Comparison of ENCODE assay signal across 21 cellular contexts in the genomic region with DNA sequence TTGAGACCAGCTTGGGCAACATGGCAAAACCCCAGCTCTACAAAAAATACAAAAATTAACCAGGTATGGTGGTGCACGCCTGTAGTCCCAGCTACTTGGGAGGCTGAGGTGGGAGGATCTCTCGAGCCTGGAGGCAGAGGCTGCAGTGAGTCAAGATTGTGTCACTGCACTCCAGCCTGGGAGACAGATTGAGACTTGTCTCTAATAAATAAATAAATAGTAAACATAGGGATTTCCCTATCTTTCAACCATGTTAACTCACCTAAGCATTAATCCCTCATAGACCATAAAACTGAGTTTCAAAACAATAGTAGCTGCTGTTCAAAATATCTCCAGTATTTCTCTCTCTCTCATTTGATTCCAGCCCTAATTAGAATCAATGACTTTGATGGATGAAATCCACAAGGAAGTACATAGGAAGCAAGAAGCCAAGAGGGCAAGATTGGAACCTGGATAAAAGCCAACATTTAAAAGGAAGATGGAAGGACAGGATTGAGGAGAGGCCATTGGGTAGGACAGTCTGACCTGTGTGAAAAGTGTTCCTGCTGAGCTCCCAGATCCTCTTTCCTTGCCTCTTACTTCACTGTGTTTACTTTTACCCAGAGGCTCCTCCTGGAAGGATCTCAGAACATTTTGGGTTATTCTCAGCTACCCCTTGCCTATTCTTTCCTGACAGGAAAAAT.
"Had no signal": no experiment of that assay in that cellular context is flagged by ENCODE, and none has a peak within 500 bp of the region (broad histone marks: within the 10 kb centered on the region; RNA-seq: fewer than 3 reads in every experiment).

No MANE protein-coding gene starts in this region.

- H3K4me3 Mint-ChIP-seq: endodermal cell; natural killer cell treated with Interleukin-12 subunit alpha and Interleukin-12 subunit beta and Interleukin-15 and Interleukin-18, amount 100 ng/mL, for 72 hours had no signal

- H3K36me3 ChIP-seq: brain microvascular endothelial cell, right atrium auricular region, tibial nerve, vagina had no signal

- H3K9me3 Mint-ChIP-seq: endodermal cell; natural killer cell treated with Interleukin-12 subunit alpha and Interleukin-12 subunit beta and Interleukin-15 and Interleukin-18, amount 100 ng/mL, for 72 hours had no signal

- H3K27ac ChIP-seq: brain microvascular endothelial cell, right atrium auricular region, tibial nerve, vagina had no signal

- H3K4me3 ChIP-seq: right atrium auricular region, tibial nerve, vagina had no signal

- H3K9me3 ChIP-seq: right atrium auricular region, tibial nerve, vagina had no signal

- H3K27me3 Mint-ChIP-seq: natural killer cell treated with Interleukin-12 subunit alpha and Interleukin-12 subunit beta and Interleukin-15 and Interleukin-18, amount 100 ng/mL, for 72 hours; progenitor cell of endocrine pancreas had no signal

- H3K4me1 ChIP-seq: right atrium auricular region, tibial nerve, vagina had no signal

- H3K36me3 Mint-ChIP-seq: natural killer cell treated with Interleukin-12 subunit alpha and Interleukin-12 subunit beta and Interleukin-15 and Interleukin-18, amount 100 ng/mL, for 72 hours had no signal

- DNase-seq: activated naive CD4-positive, alpha-beta T cell treated with Interleukin-2 at 50 U/mL for 16 hours; activated T-cell treated with anti-CD3 and anti-CD28 coated beads for 4 hours; anterior cingulate cortex; brain microvascular endothelial cell; endodermal cell; hippocampal formation; kidney glomerular epithelial cell; left ventricle myocardium superior; occipital lobe; stimulated activated CD4-positive, alpha-beta T cell treated with anti-CD3 and anti-CD28 coated beads, Interleukin-15, amount 100 ng/mL, for 24 hours; stimulated activated CD4-positive, alpha-beta T cell treated with anti-CD3 and anti-CD28 coated beads, Interleukin-4, amount 100 ng/mL, for 24 hours; stimulated activated CD8-positive, alpha-beta memory T cell treated with anti-CD3 and anti-CD28 coated beads, Interleukin-4, amount 100 ng/mL, for 48 hours; stimulated activated naive CD4-positive, alpha-beta T cell treated with Interleukin-2 at 50 U/mL for 16 hours; substantia nigra had no signal

- H3K4me1 Mint-ChIP-seq: endodermal cell had no signal

- H3K27ac Mint-ChIP-seq: endodermal cell; natural killer cell treated with Interleukin-12 subunit alpha and Interleukin-12 subunit beta and Interleukin-15 and Interleukin-18, amount 100 ng/mL, for 72 hours; progenitor cell of endocrine pancreas had no signal

- ATAC-seq: activated CD4-positive, CD25-positive, alpha-beta regulatory T cell treated with anti-CD3 and anti-CD28 coated beads, Interleukin-2, amount 50 U/mL, for 24 hours; esophagus mucosa; left ventricle myocardium superior; natural killer cell treated with Interleukin-12 subunit alpha and Interleukin-12 subunit beta and Interleukin-15 and Interleukin-18, amount 100 ng/mL, for 72 hours had no signal

- H3K27me3 ChIP-seq: brain microvascular endothelial cell, right atrium auricular region, tibial nerve, vagina had no signal
